ENCODE assay signal across 18 cellular contexts in the genomic region with DNA sequence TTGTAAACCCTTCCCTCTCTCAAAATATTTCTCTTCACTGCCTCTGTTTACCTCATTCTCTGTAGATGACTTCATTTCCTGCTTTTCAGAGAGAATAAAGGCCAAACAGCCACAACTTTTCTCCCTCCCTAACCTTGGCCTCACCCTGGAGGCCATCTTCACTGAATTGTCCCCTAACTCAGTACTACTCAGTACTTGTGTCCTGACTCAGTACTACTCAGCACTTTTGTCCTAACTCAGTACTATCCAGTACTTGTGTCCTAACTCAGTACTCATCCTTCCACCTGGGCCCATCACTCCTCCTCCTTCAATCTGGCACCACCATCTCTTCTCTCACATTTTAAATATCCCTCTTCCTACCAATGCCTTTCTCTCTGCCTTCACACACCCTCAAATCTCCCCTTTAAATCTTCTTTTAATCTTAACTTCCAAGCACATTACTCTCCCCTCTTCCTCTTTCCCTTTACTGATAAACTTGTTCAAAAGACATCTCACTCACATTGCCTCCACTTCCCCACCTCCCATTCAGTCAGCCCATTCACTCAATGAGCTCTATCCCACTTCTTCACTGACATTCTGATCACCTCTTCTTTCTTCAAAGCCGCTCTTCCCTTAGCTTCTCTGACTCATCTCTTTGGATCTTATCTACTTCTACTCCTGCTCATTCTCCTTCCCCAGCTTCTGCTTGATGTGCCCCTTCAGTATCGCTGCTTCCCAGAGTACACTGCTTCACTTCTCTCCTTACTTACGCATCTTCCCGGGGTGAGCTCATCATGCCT.
A peak's percentile ranks its signal among the peaks of the same experiment; 100 is the strongest.
DNase-seq lines count a peak whose midpoint lies in the region; ATAC-seq, FAIRE-seq and TF ChIP-seq lines count a peak whose summit lies in the region.
"Had no signal": no experiment of that assay in that cellular context is flagged by ENCODE, and none has a peak within 500 bp of the region (broad histone marks: within the 10 kb centered on the region; RNA-seq: fewer than 3 reads in every experiment).

No MANE protein-coding gene starts in this region.

- H3K36me3 Mint-ChIP-seq in CD4-positive, alpha-beta T cell (ENCODE audit: low read depth) = no peaks in the 10 kb centered on the region

- no peaks in the 10 kb centered on the region for H3K36me3 ChIP-seq in keratinocyte (ENCODE audit: control insufficient read depth in 2 of 2, extremely low read depth in 1 of 2, insufficient read depth in 2 of 2, low read length in 2 of 2)
- H3K36me3 ChIP-seq: SJCRH30 had no signal

- DNase-seq in OCI-M1 (lab: John Stamatoyannopoulos, UW) (peak; percentile 16), amniotic epithelial cell (ENCODE audit: low read depth) (peak; percentile 58), keratinocyte (ENCODE audit: low read depth, low spot score) (no peak), hepatic stellate cell (ENCODE audit: low spot score) (no peak)
- no peak for DNase-seq in CD4-positive, alpha-beta T cell
- no peak for DNase-seq in activated effector memory CD4-positive, alpha-beta T cell treated with anti-CD3 and anti-CD28 coated beads, Interleukin-2, amount 50 U/mL, for 16 hours
- DNase-seq: ACHN, DMS79, H9, MV-4-11, NCI-H1417 treated with DMSO at 0.1 percent for 48 hours, NCI-H187 treated with DMSO at 0.1 percent for 48 hours, NCI-H345, NCI-H524 treated with DMSO at 0.1 percent for 48 hours, PC-9, SJCRH30 had no signal

- no peak for TF ChIP-seq CTCF in keratinocyte (optimal IDR thresholded peaks at IDR 0.05 in 1 of 3, IDR thresholded peaks at IDR 0.05 in 1 of 3, conservative IDR thresholded peaks at IDR 0.05 in 1 of 3; ENCODE audit: extremely low read depth in 1 of 3, insufficient read depth in 2 of 3, low read length in 3 of 3)
- TF ChIP-seq CTCF in CD4-positive, alpha-beta T cell (IDR thresholded peaks at IDR 0.05) = no peak

- H3K4me1 Mint-ChIP-seq in CD4-positive, alpha-beta T cell (ENCODE audit: low read depth) = no peaks in the 10 kb centered on the region

- intact Hi-C loops in CD4-positive, alpha-beta T cell (cut with DNase I, micrococcal nuclease) = no loop called here

- H3K27ac ChIP-seq in keratinocyte (ENCODE audit: control insufficient read depth, insufficient read depth, low read length) = no peak overlapping the region
- H3K27ac ChIP-seq in CD4-positive, alpha-beta T cell (ENCODE audit: low read depth, low read length) = no peak overlapping the region
- H3K27ac ChIP-seq: KMS-11, PC-9, SJCRH30 had no signal

- no peaks in the 10 kb centered on the region for H3K9me1 ChIP-seq in keratinocyte (ENCODE audit: control insufficient read depth, extremely low read depth, insufficient read depth, low read length)

- peaks cover 9% of the 10 kb centered on the region for H3K4me1 ChIP-seq in keratinocyte (ENCODE audit: control insufficient read depth, extremely low read depth, insufficient read depth, low read length)
- H3K4me1 ChIP-seq: SJCRH30 had no signal

- H3K4me3 ChIP-seq in keratinocyte (ENCODE audit: control insufficient read depth in 2 of 3, extremely low read depth in 1 of 3, insufficient read depth in 2 of 3, low read depth in 1 of 3, low read length in 3 of 3) = no peak overlapping the region
- H3K4me3 ChIP-seq: PC-9, SJCRH30 had no signal

- ATAC-seq in CD4-positive, alpha-beta T cell (ENCODE audit: poor library complexity) = no peak
- ATAC-seq in HG03095 (IDR thresholded peaks at IDR 0.05; ENCODE audit: unreplicated experiment) = no peak

- no peaks in the 10 kb centered on the region for H3K9me3 Mint-ChIP-seq in CD4-positive, alpha-beta T cell
- H3K9me3 Mint-ChIP-seq: H9 had no signal

- H3K9me3 ChIP-seq in keratinocyte (ENCODE audit: control insufficient read depth, low read depth, low read length) = no peaks in the 10 kb centered on the region
- no peaks in the 10 kb centered on the region for H3K9me3 ChIP-seq in CD4-positive, alpha-beta T cell (ENCODE audit: control insufficient read depth, low read length)
- H3K9me3 ChIP-seq: SJCRH30 had no signal

- no peak overlapping the region for H2AFZ ChIP-seq in keratinocyte (ENCODE audit: control insufficient read depth, low read length)
- H2AFZ ChIP-seq: PC-9 had no signal

- CTCF ChIA-PET in CD4-positive, alpha-beta T cell (lab: Charles Lee) = no interaction called here

- no peak overlapping the region for H3K27ac Mint-ChIP-seq in CD4-positive, alpha-beta T cell
- H3K27ac Mint-ChIP-seq: H9 had no signal

- peaks cover 14% of the 10 kb centered on the region for H3K27me3 ChIP-seq in keratinocyte (ENCODE audit: control insufficient read depth, extremely low read depth, insufficient read depth, low read length)
- no peaks in the 10 kb centered on the region for H3K27me3 ChIP-seq in CD4-positive, alpha-beta T cell (ENCODE audit: control insufficient read depth, insufficient read depth, low read length)

- dilution Hi-C loops in keratinocyte (cut with MboI; ENCODE audit: extremely low pct_ligation_motif_present, low sequenced_read_pairs) = no loop called here

- no peaks in the 10 kb centered on the region for H4K20me1 ChIP-seq in keratinocyte (ENCODE audit: control insufficient read depth, extremely low read depth, insufficient read depth, low read length)

- H3K4me3 Mint-ChIP-seq in CD4-positive, alpha-beta T cell = no peak overlapping the region
- H3K4me3 Mint-ChIP-seq: H9 had no signal

- peak; percentile 29 for FAIRE-seq in keratinocyte (lab: Jason Lieb, UNC)

- POLR2A ChIA-PET in CD4-positive, alpha-beta T cell (lab: Charles Lee) = no interaction called here

- no peaks in the 10 kb centered on the region for H3K79me2 ChIP-seq in keratinocyte (ENCODE audit: control insufficient read depth, insufficient read depth, low read length)

- H3K27me3 Mint-ChIP-seq in CD4-positive, alpha-beta T cell = no peaks in the 10 kb centered on the region

- H3K9ac ChIP-seq in keratinocyte (ENCODE audit: control insufficient read depth, extremely low read depth, insufficient read depth, low read length) = no peak overlapping the region
- H3K9ac ChIP-seq: KMS-11 had no signal

- H3K4me2 ChIP-seq in keratinocyte (ENCODE audit: control insufficient read depth, extremely low read depth, insufficient read depth, low read depth, low read length) = no peak overlapping the region
- H3K4me2 ChIP-seq: KMS-11, PC-9 had no signal

Comparison
In these comparisons a context has a peak if more than half of its experiments do, and no peak if none do; other contexts are left out.
1. DNase-seq: peak in OCI-M1 (single experiment) and amniotic epithelial cell (single experiment); none in keratinocyte (single experiment), CD4-positive, alpha-beta T cell (0 of 10), hepatic stellate cell (single experiment) and activated effector memory CD4-positive, alpha-beta T cell treated with anti-CD3 and anti-CD28 coated beads, Interleukin-2, amount 50 U/mL, for 16 hours (single experiment).